8 cellular contexts compared by ENCODE assay signal in genomic region chr17:78356163-78356713, GRCh38. TPM values are rescaled to one million over a fixed set of nuclear protein-coding genes. Genes with fewer than 3 reads are reported as not detected.
DNase-seq lines count a peak whose midpoint lies in the region; ATAC-seq and TF ChIP-seq lines count a peak whose summit lies in the region.

No MANE protein-coding gene starts in this region.

- H3K9ac ChIP-seq in smooth muscle cell (ENCODE audit: low read depth): peak overlapping the region; percentile 85

- peak overlapping the region; percentile 91 for H3K27ac ChIP-seq in smooth muscle cell (ENCODE audit: low read depth)

- H3K79me2 ChIP-seq in smooth muscle cell (ENCODE audit: low read depth): peaks cover 35% of the 10 kb centered on the region

- peaks cover 59% of the 10 kb centered on the region for H3K36me3 Mint-ChIP-seq in activated T-cell treated with anti-CD3 and anti-CD28 coated beads, Interleukin-2, amount 50 U/mL, for 24 hours (ENCODE audit: low read depth)

- H3K27ac Mint-ChIP-seq in activated T-cell treated with anti-CD3 and anti-CD28 coated beads, Interleukin-2, amount 50 U/mL, for 24 hours: peak overlapping the region; percentile 99

- H3K9me3 ChIP-seq in smooth muscle cell (replicated peaks; ENCODE audit: low read depth) (no peaks in the 10 kb centered on the region), BE2C (no peaks in the 10 kb centered on the region)

- peak overlapping the region; percentile 94 for H3K4me3 ChIP-seq in fibroblast of villous mesenchyme (ENCODE audit: low read depth, low read length)
- peak overlapping the region; percentile 95 for H3K4me3 ChIP-seq in smooth muscle cell
- H3K4me3 ChIP-seq in BE2C (ENCODE audit: low read depth, low read length): no peak overlapping the region

- peaks cover 54% of the 10 kb centered on the region for H3K4me1 Mint-ChIP-seq in activated T-cell treated with anti-CD3 and anti-CD28 coated beads, Interleukin-2, amount 50 U/mL, for 24 hours (ENCODE audit: low read depth)

- H3K4me3 Mint-ChIP-seq in activated T-cell treated with anti-CD3 and anti-CD28 coated beads, Interleukin-2, amount 50 U/mL, for 24 hours: peak overlapping the region; percentile 96

- H3F3A ChIP-seq in smooth muscle cell (ENCODE audit: low read depth): peaks cover 52% of the 10 kb centered on the region

- H3K4me2 ChIP-seq in smooth muscle cell: peak overlapping the region; percentile 86

- peaks cover 48% of the 10 kb centered on the region for H4K20me1 ChIP-seq in smooth muscle cell (ENCODE audit: low read depth)

- H3K27me3 ChIP-seq in smooth muscle cell (ENCODE audit: low read depth): no peaks in the 10 kb centered on the region
- peaks cover 23% of the 10 kb centered on the region for H3K27me3 ChIP-seq in BE2C

- H3K4me1 ChIP-seq in smooth muscle cell (ENCODE audit: low read depth) (peaks cover 44% of the 10 kb centered on the region), BE2C (peaks cover 19% of the 10 kb centered on the region)

- 14% methylated on average over 15 of the region's 15 CpGs for WGBS in smooth muscle cell (ENCODE audit: low lambda C conversion rate)

- no peaks in the 10 kb centered on the region for H3K9me3 Mint-ChIP-seq in activated T-cell treated with anti-CD3 and anti-CD28 coated beads, Interleukin-2, amount 50 U/mL, for 24 hours

- H2AFZ ChIP-seq in smooth muscle cell (ENCODE audit: low read depth): no peak overlapping the region

- ATAC-seq in GM18858 (IDR thresholded peaks at IDR 0.05; ENCODE audit: unreplicated experiment) (peak; percentile 70), HG02870 (IDR thresholded peaks at IDR 0.05; ENCODE audit: unreplicated experiment) (peak; percentile 62)

- DNase-seq in OCI-M1 (lab: John Stamatoyannopoulos, UW) (peak; percentile 90), fibroblast of villous mesenchyme (ENCODE audit: low read depth) (peak; percentile 90), smooth muscle cell (lab: John Stamatoyannopoulos, UW; ENCODE audit: unreplicated experiment) (no peak), cortex of kidney (lab: John Stamatoyannopoulos, UW) (no peak), BE2C (no peak)
- DNase-seq in activated T-cell treated with anti-CD3 and anti-CD28 coated beads, Interleukin-2, amount 50 U/mL, for 24 hours: peak; percentile 85

- no peaks in the 10 kb centered on the region for H3K27me3 Mint-ChIP-seq in activated T-cell treated with anti-CD3 and anti-CD28 coated beads, Interleukin-2, amount 50 U/mL, for 24 hours

- TF ChIP-seq CTCF in fibroblast of villous mesenchyme (IDR thresholded peaks at IDR 0.05; ENCODE audit: insufficient read depth, low read depth, low read length) (no peak), smooth muscle cell (IDR thresholded peaks at IDR 0.05; ENCODE audit: borderline replicate concordance, insufficient read depth, poor library complexity, severe bottlenecking) (no peak), BE2C (IDR thresholded peaks at IDR 0.05; ENCODE audit: low read depth, low read length) (no peak)

- H3K36me3 ChIP-seq in smooth muscle cell (ENCODE audit: low read depth) (no peaks in the 10 kb centered on the region), BE2C (no peaks in the 10 kb centered on the region)

RNA-seq across cellular contexts. Expression of gene SOCS3, which starts 3.6 kb away (rescaled TPM):
- 59.6 and 70.0 TPM in 2 replicates for total RNA-seq in fibroblast of villous mesenchyme
- 116 and 172 TPM in 2 replicates for total RNA-seq in smooth muscle cell
- 201 and 310 TPM in 2 replicates for polyA plus RNA-seq in smooth muscle cell
- 0.52 TPM for polyA plus RNA-seq in BE2C (2012; ENCODE audit: insufficient read depth, insufficient read length, low read depth)

RNA-seq across cellular contexts. Expression of gene PGS1, which starts 22.2 kb away (rescaled TPM):
- total RNA-seq in fibroblast of villous mesenchyme: 30.9 and 35.4 TPM in 2 replicates
- 29.5 and 29.9 TPM in 2 replicates for total RNA-seq in smooth muscle cell
- 22.6 and 37.8 TPM in 2 replicates for polyA plus RNA-seq in smooth muscle cell
- 66.0 TPM for polyA plus RNA-seq in BE2C (2012; ENCODE audit: insufficient read depth, insufficient read length, low read depth)

Comparison
In these comparisons a context has a peak if more than half of its experiments do, and no peak if none do; other contexts are left out.
1. DNase-seq: peak in OCI-M1 (single experiment), activated T-cell treated with anti-CD3 and anti-CD28 coated beads, Interleukin-2, amount 50 U/mL, for 24 hours (single experiment) and fibroblast of villous mesenchyme (single experiment); none in smooth muscle cell (single experiment), cortex of kidney (single experiment) and BE2C (single experiment).